In the genomic region with DNA sequence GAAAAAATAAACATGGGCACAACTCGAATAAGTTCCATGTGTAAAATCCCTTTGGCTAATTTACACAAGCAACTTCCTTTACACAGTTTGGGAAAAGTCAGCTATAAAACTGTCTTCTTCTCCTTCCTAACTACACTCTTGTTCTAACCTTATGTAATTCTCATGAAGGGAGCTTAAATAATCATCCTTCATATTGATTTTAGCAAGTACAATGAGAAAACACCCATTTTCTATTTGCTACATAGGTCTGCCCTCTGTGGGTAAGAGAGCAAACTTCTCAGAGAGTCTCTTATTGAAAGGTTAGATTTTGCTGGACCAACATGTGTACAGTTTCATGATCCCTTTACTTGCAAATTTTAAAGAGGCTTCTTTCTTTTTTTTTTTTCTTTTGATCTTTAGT, we compare ENCODE assay signal across 13 cellular contexts.
DNase-seq lines count a peak whose midpoint lies in the region; FAIRE-seq and TF ChIP-seq lines count a peak whose summit lies in the region.
"Had no signal": no experiment of that assay in that cellular context is flagged by ENCODE, and none has a peak within 500 bp of the region (broad histone marks: within the 10 kb centered on the region; RNA-seq: fewer than 3 reads in every experiment).

No MANE protein-coding gene starts in this region.

- DNase-seq in D721Med (ENCODE audit: insufficient read length, low spot score) (no peak), brain microvascular endothelial cell (no peak), mesenchymal stem cell (peak; percentile 6), UCSD-AML1 (lab: John Stamatoyannopoulos, UW; ENCODE audit: unreplicated experiment) (no peak), MG63 (no peak), glomerular visceral epithelial cell (ENCODE audit: extremely low spot score) (no peak)
- DNase-seq in NK-92 treated with Interleukin-12 subunit alpha and Interleukin-12 subunit beta, amount 100 ng/mL, for 24 hours (lab: John Stamatoyannopoulos, UW): no peak
- DNase-seq: activated CD4-positive, CD25-positive, alpha-beta regulatory T cell treated with anti-CD3 and anti-CD28 coated beads, Interleukin-2, amount 50 U/mL, for 72 hours; activated gamma-delta T cell; DMS79 treated with DMSO at 0.1 percent for 48 hours; uterus had no signal

- no peak overlapping the region for H3K14ac ChIP-seq in mesenchymal stem cell (ENCODE audit: low read length in 2 of 2)

- H3K4me1 ChIP-seq in mesenchymal stem cell (ENCODE audit: control insufficient read depth, insufficient read depth, low read depth, low read length): no peaks in the 10 kb centered on the region
- H3K4me1 ChIP-seq: uterus had no signal

- H4K91ac ChIP-seq in mesenchymal stem cell (ENCODE audit: low read length): no peak overlapping the region

- H3K23ac ChIP-seq in mesenchymal stem cell (ENCODE audit: low read length in 2 of 2): no peak overlapping the region

- no peak for FAIRE-seq in D721Med (lab: Jason Lieb, UNC)
- FAIRE-seq: colon had no signal

- H2BK5ac ChIP-seq in mesenchymal stem cell (ENCODE audit: low read depth, low read length, poor library complexity, severe bottlenecking): no peak overlapping the region

- H3K9me3 ChIP-seq in mesenchymal stem cell (ENCODE audit: control insufficient read depth, low read length): no peaks in the 10 kb centered on the region
- H3K9me3 ChIP-seq in MG63: no peaks in the 10 kb centered on the region
- H3K9me3 ChIP-seq: uterus had no signal

- H3K18ac ChIP-seq in mesenchymal stem cell (ENCODE audit: low read depth in 1 of 2, low read length in 2 of 2): no peak overlapping the region

- H3K27me3 ChIP-seq in brain microvascular endothelial cell (replicated peaks): no peaks in the 10 kb centered on the region
- no peaks in the 10 kb centered on the region for H3K27me3 ChIP-seq in mesenchymal stem cell (ENCODE audit: control insufficient read depth in 1 of 2, insufficient read depth in 1 of 2, low read length in 2 of 2)
- H3K27me3 ChIP-seq in MG63: no peaks in the 10 kb centered on the region
- H3K27me3 ChIP-seq: uterus had no signal

- TF ChIP-seq EP300 in Ishikawa (IDR thresholded peaks at IDR 0.05; ENCODE audit: borderline replicate concordance): no peak

- H3K79me1 ChIP-seq in mesenchymal stem cell (replicated peaks; ENCODE audit: low read length, poor library complexity, severe bottlenecking): no peaks in the 10 kb centered on the region

- H3K36me3 ChIP-seq in brain microvascular endothelial cell (replicated peaks) (no peaks in the 10 kb centered on the region), mesenchymal stem cell (ENCODE audit: control insufficient read depth in 1 of 2, insufficient read depth in 2 of 2, low read depth in 1 of 2, low read length in 2 of 2) (no peaks in the 10 kb centered on the region), MG63 (no peaks in the 10 kb centered on the region)
- H3K36me3 ChIP-seq: uterus had no signal

- H4K8ac ChIP-seq in mesenchymal stem cell (ENCODE audit: low read length): no peak overlapping the region

- peak; percentile 20; the same call in 1 of the 2 replicates for TF ChIP-seq RAD21 in Ishikawa (IDR thresholded peaks at IDR 0.05; ENCODE audit: low read depth)

- H3K4ac ChIP-seq in mesenchymal stem cell (ENCODE audit: low read depth in 1 of 2, low read length in 2 of 2): no peak overlapping the region

- no peak overlapping the region for H2BK15ac ChIP-seq in mesenchymal stem cell (ENCODE audit: low read depth, poor library complexity, severe bottlenecking)

- H3K27ac ChIP-seq in brain microvascular endothelial cell (no peak overlapping the region), mesenchymal stem cell (ENCODE audit: low read length, poor library complexity, severe bottlenecking) (no peak overlapping the region)
- H3K27ac ChIP-seq: uterus had no signal

- H3K4me3 ChIP-seq in brain microvascular endothelial cell (ENCODE audit: low read depth, low read length) (no peak overlapping the region), mesenchymal stem cell (ENCODE audit: insufficient read depth in 1 of 2, low read depth in 1 of 2, low read length in 2 of 2) (no peak overlapping the region), MG63 (no peak overlapping the region)
- H3K4me3 ChIP-seq: uterus had no signal

- H2BK12ac ChIP-seq in mesenchymal stem cell (ENCODE audit: low read length in 2 of 2): no peak overlapping the region

- no peak overlapping the region for H3K4me2 ChIP-seq in mesenchymal stem cell (ENCODE audit: low read length, poor library complexity, severe bottlenecking)

- no peak overlapping the region for H3K9ac ChIP-seq in mesenchymal stem cell (ENCODE audit: low read length)

- no peak overlapping the region for H2AFZ ChIP-seq in mesenchymal stem cell (ENCODE audit: low read depth, low read length)

- TF ChIP-seq CTCF in D721Med (IDR thresholded peaks at IDR 0.05; ENCODE audit: insufficient read depth, missing control alignments): peak; percentile 8
- TF ChIP-seq CTCF in brain microvascular endothelial cell (IDR thresholded peaks at IDR 0.05; ENCODE audit: low read depth, low read length, missing control alignments): peak; percentile 47

- 32% methylated on average over 1 of the region's 1 CpG for WGBS in mesenchymal stem cell

- in situ Hi-C loops in brain microvascular endothelial cell (cut with HindIII; ENCODE audit: low pct_ligation_motif_present, low sequenced_read_pairs): no loop called here

- no peak overlapping the region for H2AK5ac ChIP-seq in mesenchymal stem cell (ENCODE audit: low read length, severe bottlenecking)

- H2BK120ac ChIP-seq in mesenchymal stem cell (ENCODE audit: low read depth, low read length): no peak overlapping the region

TF ChIP-seq in Ishikawa, 13 proteins besides CTCF, POLR2A, EP300 and RAD21:
- TF ChIP-seq EGR1 (IDR thresholded peaks at IDR 0.05) (no peak), TAF1 (IDR thresholded peaks at IDR 0.05; ENCODE audit: low read depth) (no peak), FOXM1 (IDR thresholded peaks at IDR 0.05; ENCODE audit: borderline replicate concordance, low read depth) (no peak), CREB1 (IDR thresholded peaks at IDR 0.05; ENCODE audit: low read depth) (no peak), TCF12 (IDR thresholded peaks at IDR 0.05; ENCODE audit: low read depth) (no peak), CEBPB (IDR thresholded peaks at IDR 0.05) (no peak), NFIC (IDR thresholded peaks at IDR 0.05) (no peak), YY1 (IDR thresholded peaks at IDR 0.05; ENCODE audit: low read depth) (no peak), ZBTB7A (IDR thresholded peaks at IDR 0.05; ENCODE audit: low read depth) (no peak), TEAD4 (IDR thresholded peaks at IDR 0.05) (no peak)
- TF ChIP-seq, protein P1, sequence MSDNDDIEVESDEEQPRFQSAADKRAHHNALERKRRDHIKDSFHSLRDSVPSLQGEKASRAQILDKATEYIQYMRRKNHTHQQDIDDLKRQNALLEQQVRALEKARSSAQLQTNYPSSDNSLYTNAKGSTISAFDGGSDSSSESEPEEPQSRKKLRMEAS (IDR thresholded peaks at IDR 0.05): no peak
- TF ChIP-seq, protein P2, sequence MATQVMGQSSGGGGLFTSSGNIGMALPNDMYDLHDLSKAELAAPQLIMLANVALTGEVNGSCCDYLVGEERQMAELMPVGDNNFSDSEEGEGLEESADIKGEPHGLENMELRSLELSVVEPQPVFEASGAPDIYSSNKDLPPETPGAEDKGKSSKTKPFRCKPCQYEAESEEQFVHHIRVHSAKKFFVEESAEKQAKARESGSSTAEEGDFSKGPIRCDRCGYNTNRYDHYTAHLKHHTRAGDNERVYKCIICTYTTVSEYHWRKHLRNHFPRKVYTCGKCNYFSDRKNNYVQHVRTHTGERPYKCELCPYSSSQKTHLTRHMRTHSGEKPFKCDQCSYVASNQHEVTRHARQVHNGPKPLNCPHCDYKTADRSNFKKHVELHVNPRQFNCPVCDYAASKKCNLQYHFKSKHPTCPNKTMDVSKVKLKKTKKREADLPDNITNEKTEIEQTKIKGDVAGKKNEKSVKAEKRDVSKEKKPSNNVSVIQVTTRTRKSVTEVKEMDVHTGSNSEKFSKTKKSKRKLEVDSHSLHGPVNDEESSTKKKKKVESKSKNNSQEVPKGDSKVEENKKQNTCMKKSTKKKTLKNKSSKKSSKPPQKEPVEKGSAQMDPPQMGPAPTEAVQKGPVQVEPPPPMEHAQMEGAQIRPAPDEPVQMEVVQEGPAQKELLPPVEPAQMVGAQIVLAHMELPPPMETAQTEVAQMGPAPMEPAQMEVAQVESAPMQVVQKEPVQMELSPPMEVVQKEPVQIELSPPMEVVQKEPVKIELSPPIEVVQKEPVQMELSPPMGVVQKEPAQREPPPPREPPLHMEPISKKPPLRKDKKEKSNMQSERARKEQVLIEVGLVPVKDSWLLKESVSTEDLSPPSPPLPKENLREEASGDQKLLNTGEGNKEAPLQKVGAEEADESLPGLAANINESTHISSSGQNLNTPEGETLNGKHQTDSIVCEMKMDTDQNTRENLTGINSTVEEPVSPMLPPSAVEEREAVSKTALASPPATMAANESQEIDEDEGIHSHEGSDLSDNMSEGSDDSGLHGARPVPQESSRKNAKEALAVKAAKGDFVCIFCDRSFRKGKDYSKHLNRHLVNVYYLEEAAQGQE (IDR thresholded peaks at IDR 0.05; ENCODE audit: low read depth): no peak
- TF ChIP-seq, protein P3, sequence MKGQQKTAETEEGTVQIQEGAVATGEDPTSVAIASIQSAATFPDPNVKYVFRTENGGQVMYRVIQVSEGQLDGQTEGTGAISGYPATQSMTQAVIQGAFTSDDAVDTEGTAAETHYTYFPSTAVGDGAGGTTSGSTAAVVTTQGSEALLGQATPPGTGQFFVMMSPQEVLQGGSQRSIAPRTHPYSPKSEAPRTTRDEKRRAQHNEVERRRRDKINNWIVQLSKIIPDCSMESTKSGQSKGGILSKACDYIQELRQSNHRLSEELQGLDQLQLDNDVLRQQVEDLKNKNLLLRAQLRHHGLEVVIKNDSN (IDR thresholded peaks at IDR 0.05): no peak
TF ChIP-seq in Ishikawa: peak in this region for 0.
